1 cellular context compared by ENCODE assay signal in genomic region chr2:20291106-20291564, GRCh38.
A peak's percentile ranks its signal among the peaks of the same experiment; 100 is the strongest.
TF ChIP-seq lines count a peak whose summit lies in the region.

No MANE protein-coding gene starts in this region.

TF ChIP-seq in HepG2, 621 proteins besides CTCF, POLR2A, EP300 and RAD21 (continued from another document and continues in another):
- TF ChIP-seq CREB3 (CRISPR knock-in tag; IDR thresholded peaks at IDR 0.05) (no peak), ARID5B (CRISPR knock-in tag; IDR thresholded peaks at IDR 0.05) (peak; percentile 51; the same call in 1 of the 2 replicates), HDAC2 (CRISPR knock-in tag; IDR thresholded peaks at IDR 0.05) (peak; percentile 30; the same call in 1 of the 2 replicates), NONO (IDR thresholded peaks at IDR 0.05) (no peak), NONO (CRISPR knock-in tag; conservative IDR thresholded peaks at IDR 0.05) (0 out of 2 replicates have a peak, but pooled peaks have one; percentile 6), ISL2 (CRISPR knock-in tag; IDR thresholded peaks at IDR 0.05) (0 out of 2 replicates have a peak, but pooled peaks have one; percentile 28), TSC22D2 (CRISPR knock-in tag; IDR thresholded peaks at IDR 0.05; ENCODE audit: borderline replicate concordance) (0 out of 2 replicates have a peak, but pooled peaks have one; percentile 65), MAFK (conservative IDR thresholded peaks at IDR 0.05 in 1 of 2, IDR thresholded peaks at IDR 0.05 in 1 of 2; ENCODE audit: low read length in 2 of 2) (no peak), PATZ1 (CRISPR knock-in tag; IDR thresholded peaks at IDR 0.05) (0 out of 2 replicates have a peak, but pooled peaks have one; percentile 35), ZNF124 (CRISPR knock-in tag; IDR thresholded peaks at IDR 0.05) (0 out of 2 replicates have a peak, but pooled peaks have one; percentile 37), ZNF577 (CRISPR knock-in tag; IDR thresholded peaks at IDR 0.05; ENCODE audit: borderline replicate concordance, low read depth) (no peak), IRF2 (CRISPR knock-in tag; IDR thresholded peaks at IDR 0.05) (0 out of 2 replicates have a peak, but pooled peaks have one; percentile 38), ZNF331 (CRISPR knock-in tag; IDR thresholded peaks at IDR 0.05) (peak; percentile 59; the same call in 1 of the 2 replicates), E2F1 (CRISPR knock-in tag; IDR thresholded peaks at IDR 0.05) (no peak), ZNF850 (CRISPR knock-in tag; conservative IDR thresholded peaks at IDR 0.05) (no peak), NFIB (CRISPR knock-in tag; IDR thresholded peaks at IDR 0.05; ENCODE audit: borderline replicate concordance) (no peak), ZKSCAN8 (CRISPR knock-in tag; IDR thresholded peaks at IDR 0.05; ENCODE audit: borderline replicate concordance) (0 out of 2 replicates have a peak, but pooled peaks have one; percentile 40), HNRNPUL1 (IDR thresholded peaks at IDR 0.05; ENCODE audit: low read depth, low read length) (no peak), MIXL1 (CRISPR knock-in tag; IDR thresholded peaks at IDR 0.05) (0 out of 2 replicates have a peak, but pooled peaks have one; percentile 48), TFE3 (CRISPR knock-in tag; IDR thresholded peaks at IDR 0.05) (peak; percentile 94), SMC3 (IDR thresholded peaks at IDR 0.05; ENCODE audit: low read length) (peak; percentile 68), SOX13 (IDR thresholded peaks at IDR 0.05) (no peak), SOX13 (CRISPR knock-in tag; conservative IDR thresholded peaks at IDR 0.05 in 1 of 2, IDR thresholded peaks at IDR 0.05 in 1 of 2) (peak in 1 of 2 experiments; percentile 33; a peak in 1 of 4 replicates), YEATS2 (CRISPR knock-in tag; IDR thresholded peaks at IDR 0.05; ENCODE audit: borderline replicate concordance) (0 out of 2 replicates have a peak, but pooled peaks have one; percentile 37), ZNF205 (CRISPR knock-in tag; IDR thresholded peaks at IDR 0.05) (0 out of 2 replicates have a peak, but pooled peaks have one; percentile 54), LRRFIP1 (CRISPR knock-in tag; conservative IDR thresholded peaks at IDR 0.05) (0 out of 2 replicates have a peak, but pooled peaks have one; percentile 60), ZNF24 (IDR thresholded peaks at IDR 0.05) (0 out of 2 replicates have a peak, but pooled peaks have one; percentile 23), ZFY (CRISPR knock-in tag; IDR thresholded peaks at IDR 0.05) (peak; percentile 27; the same call in 1 of the 2 replicates), ELK4 (CRISPR knock-in tag; IDR thresholded peaks at IDR 0.05; ENCODE audit: borderline replicate concordance) (no peak), ELF3 (CRISPR knock-in tag; IDR thresholded peaks at IDR 0.05) (0 out of 2 replicates have a peak, but pooled peaks have one; percentile 41), THRA (CRISPR knock-in tag; IDR thresholded peaks at IDR 0.05; ENCODE audit: borderline replicate concordance) (0 out of 2 replicates have a peak, but pooled peaks have one; percentile 42), CREBL2 (CRISPR knock-in tag; IDR thresholded peaks at IDR 0.05; ENCODE audit: borderline replicate concordance) (no peak), KLF16 (CRISPR knock-in tag; IDR thresholded peaks at IDR 0.05) (0 out of 4 replicates have a peak, but pooled peaks of 1 of the 2 experiments have one; percentile 35), ZMYM4 (CRISPR knock-in tag; IDR thresholded peaks at IDR 0.05) (peak; percentile 60), ZNF263 (CRISPR knock-in tag; IDR thresholded peaks at IDR 0.05) (0 out of 2 replicates have a peak, but pooled peaks have one; percentile 36), ZNF792 (CRISPR knock-in tag; IDR thresholded peaks at IDR 0.05) (0 out of 2 replicates have a peak, but pooled peaks have one; percentile 23), DMAP1 (CRISPR knock-in tag; IDR thresholded peaks at IDR 0.05) (0 out of 2 replicates have a peak, but pooled peaks have one; percentile 34), KAT8 (CRISPR knock-in tag; IDR thresholded peaks at IDR 0.05) (peak; percentile 52; the same call in 1 of the 2 replicates), ZGPAT (CRISPR knock-in tag; IDR thresholded peaks at IDR 0.05) (peak; percentile 40; the same call in 1 of the 2 replicates), MAX (IDR thresholded peaks at IDR 0.05) (0 out of 2 replicates have a peak, but pooled peaks have one; percentile 37), TEAD3 (CRISPR knock-in tag; optimal IDR thresholded peaks at IDR 0.05; ENCODE audit: borderline replicate concordance) (peak; percentile 100), MLX (CRISPR knock-in tag; IDR thresholded peaks at IDR 0.05) (peak; percentile 53; the same call in 1 of the 2 replicates), SAP130 (CRISPR knock-in tag; IDR thresholded peaks at IDR 0.05; ENCODE audit: low read depth) (peak; percentile 62)
